In the genomic region with DNA sequence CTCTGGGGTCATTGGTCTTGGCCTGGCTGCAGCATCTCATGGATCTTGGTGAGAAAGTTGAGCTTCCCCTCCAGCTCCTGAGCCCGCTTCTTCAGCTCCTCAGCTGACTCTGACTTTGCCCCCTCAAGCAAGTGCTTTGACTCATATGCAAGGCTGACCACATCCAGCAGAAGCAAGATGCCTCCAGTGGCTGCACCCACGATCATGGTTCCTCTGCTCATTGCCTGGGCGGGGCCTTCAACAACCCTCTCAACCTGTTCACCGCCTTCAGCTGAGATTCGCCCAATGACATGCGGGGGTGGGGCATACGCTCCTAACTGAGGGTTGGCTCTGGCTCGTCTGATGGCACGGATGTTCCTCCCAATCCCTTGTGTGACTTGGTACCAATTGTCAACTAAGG, we compare ENCODE assay signal across 25 cellular contexts. TPM values are rescaled to one million over a fixed set of nuclear protein-coding genes. Genes with fewer than 3 reads are reported as not detected.
DNase-seq lines count a peak whose midpoint lies in the region; ATAC-seq, FAIRE-seq and TF ChIP-seq lines count a peak whose summit lies in the region.
"Had no signal": no experiment of that assay in that cellular context is flagged by ENCODE, and none has a peak within 500 bp of the region (broad histone marks: within the 10 kb centered on the region; RNA-seq: fewer than 3 reads in every experiment).

No MANE protein-coding gene starts in this region.

- H3K27ac ChIP-seq in K562 (ENCODE audit: extremely low read depth, low read depth, low read length), result no peak overlapping the region
- H3K27ac ChIP-seq: GM23248, SJSA1, thyroid gland had no signal

- DNase-seq in activated CD4-positive, alpha-beta T cell treated with anti-CD3 and anti-CD28 coated beads for 48 hours, result peak; percentile 31
- DNase-seq in activated CD4-positive, alpha-beta T cell treated with anti-CD3 and anti-CD28 coated beads for 1 hour, result no peak
- peak; percentile 50 for DNase-seq in NCI-H510A treated with DMSO at 0.1 percent for 48 hours (lab: John Stamatoyannopoulos, UW)
- DNase-seq in K562 (ENCODE audit: extremely low read depth in 1 of 4, low spot score in 3 of 4), result no peak
- no peak for DNase-seq in stimulated activated naive B cell treated with anti-CD40 and anti-IgM and Interleukin-4, amounts not matched to agents 10 μg/mL and 1 μg/mL and 100 μg/mL, for 72 hours
- DNase-seq: activated T-cell treated with anti-CD3 and anti-CD28 coated beads for 4 hours; AML-193; amniotic stem cell; CD4-positive, alpha-beta memory T cell; DMS 273 treated with DMSO at 0.1 percent for 48 hours; effector memory CD4-positive, alpha-beta T cell; foreskin fibroblast; GM23248; left colon; MM.1S; T-helper 1 cell; thyroid gland had no signal

- intact Hi-C loops in K562 (cut with micrococcal nuclease), result no loop called here

- no peaks in the 10 kb centered on the region for H3K9me3 Mint-ChIP-seq in stimulated activated naive B cell treated with anti-CD40 and anti-IgM and Interleukin-4, amounts not matched to agents 10 μg/mL and 1 μg/mL and 100 μg/mL, for 72 hours
- H3K9me3 Mint-ChIP-seq: CD4-positive, alpha-beta memory T cell; stimulated activated memory B cell treated with anti-CD40 and anti-IgM and Interleukin-4, amounts not matched to agents 10 μg/mL and 1 μg/mL and 100 μg/mL, for 72 hours had no signal

- peaks cover 18% of the 10 kb centered on the region; the same call in 1 of the 3 replicates for H3K36me3 ChIP-seq in K562 (ENCODE audit: control insufficient read depth, insufficient read depth, low read length)

- no peaks in the 10 kb centered on the region; a peak in 1 of 5 replicates for H3K4me1 ChIP-seq in K562 (replicated peaks in 1 of 2; ENCODE audit: control insufficient read depth in 2 of 2, insufficient read depth in 2 of 2, low read length in 2 of 2)
- H3K4me1 ChIP-seq: SJSA1, thyroid gland had no signal

- H3K27me3 ChIP-seq in K562 (ENCODE audit: control insufficient read depth in 2 of 2, insufficient read depth in 2 of 2, low read length in 2 of 2), result no peaks in the 10 kb centered on the region
- H3K27me3 ChIP-seq: SJSA1, thyroid gland had no signal

- no peaks in the 10 kb centered on the region for H3K9me1 ChIP-seq in K562 (ENCODE audit: control insufficient read depth, insufficient read depth, low read length)

- H3K36me3 Mint-ChIP-seq in stimulated activated naive B cell treated with anti-CD40 and anti-IgM and Interleukin-4, amounts not matched to agents 10 μg/mL and 1 μg/mL and 100 μg/mL, for 72 hours, result peaks cover 47 to 61% of the 10 kb centered on the region in 2 donors

- no peaks in the 10 kb centered on the region for H3K27me3 Mint-ChIP-seq in stimulated activated naive B cell treated with anti-CD40 and anti-IgM and Interleukin-4, amounts not matched to agents 10 μg/mL and 1 μg/mL and 100 μg/mL, for 72 hours
- H3K27me3 Mint-ChIP-seq: CD4-positive, alpha-beta memory T cell; stimulated activated memory B cell treated with anti-CD40 and anti-IgM and Interleukin-4, amounts not matched to agents 10 μg/mL and 1 μg/mL and 100 μg/mL, for 72 hours had no signal

- H3K4me1 Mint-ChIP-seq in stimulated activated naive B cell treated with anti-CD40 and anti-IgM and Interleukin-4, amounts not matched to agents 10 μg/mL and 1 μg/mL and 100 μg/mL, for 72 hours, result peaks cover 4 to 5% of the 10 kb centered on the region in 2 donors

- H3K9me3 ChIP-seq in K562 (replicated peaks; ENCODE audit: control insufficient read depth, insufficient read depth, low read depth, low read length), result no peaks in the 10 kb centered on the region
- H3K9me3 ChIP-seq: SJSA1, thyroid gland had no signal

- H3K4me2 ChIP-seq in K562 (ENCODE audit: insufficient read depth, low read length), result no peak overlapping the region

- no peak for TF ChIP-seq POLR2A in K562 (conservative IDR thresholded peaks at IDR 0.05)
- no peak for TF ChIP-seq POLR2A in GM18505 (IDR thresholded peaks at IDR 0.05; ENCODE audit: borderline replicate concordance, extremely low read depth, insufficient read depth, insufficient read length)

- H3K27ac Mint-ChIP-seq in stimulated activated naive B cell treated with anti-CD40 and anti-IgM and Interleukin-4, amounts not matched to agents 10 μg/mL and 1 μg/mL and 100 μg/mL, for 72 hours, result peak overlapping the region; percentile 47
- H3K27ac Mint-ChIP-seq: stimulated activated memory B cell treated with anti-CD40 and anti-IgM and Interleukin-4, amounts not matched to agents 10 μg/mL and 1 μg/mL and 100 μg/mL, for 72 hours had no signal

- H4K20me1 ChIP-seq in K562 (replicated peaks; ENCODE audit: control insufficient read depth, insufficient read depth, low read length), result no peaks in the 10 kb centered on the region

- no peak for FAIRE-seq in K562 (lab: Jason Lieb, UNC)
- FAIRE-seq: A204.1, colon had no signal

- H3K9ac ChIP-seq in K562 (ENCODE audit: insufficient read depth in 1 of 2, low read depth in 2 of 2, low read length in 2 of 2), result no peak overlapping the region
- H3K9ac ChIP-seq: GM23248 had no signal

- BruUV-seq in K562 (replicated peaks; lab: Mats Ljungman, UMichigan), result TSS peak; percentile 62

- TF ChIP-seq CTCF in K562 (IDR thresholded peaks at IDR 0.05 in 2 of 3, conservative IDR thresholded peaks at IDR 0.05 in 1 of 3; ENCODE audit: insufficient read depth in 2 of 3, low read depth in 1 of 3, low read length in 3 of 3), result no peak

- no peak for ATAC-seq in K562
- ATAC-seq in stimulated activated naive B cell treated with anti-CD40 and anti-IgM and Interleukin-4, amounts not matched to agents 10 μg/mL and 1 μg/mL and 100 μg/mL, for 72 hours (replicated peaks), result no peak
- no peak for ATAC-seq in GM18873 (IDR thresholded peaks at IDR 0.05; ENCODE audit: low FRiP score, unreplicated experiment)
- no peak for ATAC-seq in GM18505 (IDR thresholded peaks at IDR 0.05; ENCODE audit: unreplicated experiment)
- no peak for ATAC-seq in GM21390 (IDR thresholded peaks at IDR 0.05; ENCODE audit: unreplicated experiment)
- ATAC-seq: left colon; stimulated activated memory B cell treated with anti-CD40 and anti-IgM and Interleukin-4, amounts not matched to agents 10 μg/mL and 1 μg/mL and 100 μg/mL, for 72 hours had no signal

- POLR2A ChIA-PET in K562 (lab: Yijun Ruan, JAX), result interaction anchor here (0.6 to 1.8 kb wide), 3 partner anchors 11 to 826 kb away, joined by 3 to 8 read pairs (median 3); a partner anchor contains a TSS

- 81% methylated on average over 8 of the region's 9 CpGs for WGBS in K562 (ENCODE audit: insufficient coverage, low coverage, missing lambda C conversion rate)

- H3K4me3 Mint-ChIP-seq in stimulated activated naive B cell treated with anti-CD40 and anti-IgM and Interleukin-4, amounts not matched to agents 10 μg/mL and 1 μg/mL and 100 μg/mL, for 72 hours, result no peak overlapping the region
- H3K4me3 Mint-ChIP-seq: CD4-positive, alpha-beta memory T cell; stimulated activated memory B cell treated with anti-CD40 and anti-IgM and Interleukin-4, amounts not matched to agents 10 μg/mL and 1 μg/mL and 100 μg/mL, for 72 hours had no signal

- H3K79me2 ChIP-seq in K562 (ENCODE audit: control insufficient read depth, insufficient read depth, low read length), result no peaks in the 10 kb centered on the region

- in situ Hi-C loops in K562 (cut with MboI), result no loop called here

- CTCF ChIA-PET in K562 (lab: Yijun Ruan, JAX; ENCODE audit: low intra/inter-chr PET ratio), result no interaction called here

- no peak overlapping the region for H3K4me3 ChIP-seq in K562
- H3K4me3 ChIP-seq: GM23248, SJSA1, thyroid gland had no signal

- no peak overlapping the region for H2AFZ ChIP-seq in K562 (ENCODE audit: low read depth, low read length)
- H2AFZ ChIP-seq: GM23248 had no signal

- TF ChIP-seq RAD21 in K562 (CRISPR knock-in tag; conservative IDR thresholded peaks at IDR 0.05 in 1 of 2, IDR thresholded peaks at IDR 0.05 in 1 of 2), result no peak

- no peak for TF ChIP-seq EP300 in K562 (IDR thresholded peaks at IDR 0.05; ENCODE audit: low read length)

RNA-seq across cellular contexts. Expression of a gene that starts 11.9 kb away (rescaled TPM):
- total RNA-seq in K562 (2011; cell fraction: chromatin; rRNA removed; ENCODE audit: low replicate concordance), result 7.9 and 14.5 TPM in 2 replicates
- 9.6 and 11.0 TPM in 2 replicates for total RNA-seq in K562 (2011; cell fraction: nucleolus; rRNA removed)
- 11.5 and 15.8 TPM in 2 replicates for total RNA-seq in K562 (2011; cell fraction: nucleoplasm; rRNA removed)
- total RNA-seq in K562 (2014; rRNA removed) (8.9 and 9.7 TPM in 2 replicates), K562 (2014; rRNA removed; fragmentation: Illumina TruSeq; extraction: Trizol) (9.3 and 10.6 TPM in 2 replicates), K562 (2015; rRNA removed; fragmentation: Illumina TruSeq; extraction: Trizol) (9.6 and 10.6 TPM in 2 replicates), K562 (2021) (9.7 and 10.6 TPM in 2 replicates)
- polyA plus RNA-seq in K562 (2011; rRNA removed) (5.4 and 7.7 TPM in 2 replicates), K562 (2014; fragmentation: Illumina TruSeq; extraction: Trizol) (8.9 and 9.4 TPM in 2 replicates), K562 (2014; fragmentation: Nextera tagmentation; extraction: Ambion mirVana) (1 to 10 TPM; 2.7 to 6.8 TPM), K562 (2014; rRNA removed) (6.6 and 6.9 TPM in 2 replicates)
- polyA plus RNA-seq in K562 (2011; cell fraction: cytosol; rRNA removed), result 5.7 and 7.9 TPM in 2 replicates
- polyA plus RNA-seq in K562 (2011; cell fraction: nucleus; rRNA removed), result 7.8 and 12.8 TPM in 2 replicates
- polyA plus RNA-seq in K562 (2012), result 12.3 and 12.8 TPM in 2 replicates
- polyA minus RNA-seq in K562 (2011; rRNA and poly(A)+ RNA removed), result 7.8 and 13.2 TPM in 2 replicates
- polyA minus RNA-seq in K562 (2011; cell fraction: cytosol; rRNA and poly(A)+ RNA removed), result 3.5 and 6.3 TPM in 2 replicates
- polyA minus RNA-seq in K562 (2011; cell fraction: nucleus; rRNA and poly(A)+ RNA removed), result 2.4 and 3.6 TPM in 2 replicates

RNA-seq across cellular contexts. Expression of a gene that starts 25.5 kb away (rescaled TPM):
- 16.6 and 19.1 TPM in 2 replicates for total RNA-seq in K562 (2011; cell fraction: chromatin; rRNA removed; ENCODE audit: low replicate concordance)
- 16.3 and 21.5 TPM in 2 replicates for total RNA-seq in K562 (2011; cell fraction: nucleolus; rRNA removed)
- 19.4 and 21.1 TPM in 2 replicates for total RNA-seq in K562 (2011; cell fraction: nucleoplasm; rRNA removed)
- total RNA-seq in K562 (2014; rRNA removed), result 5.8 TPM in 2 replicates
- 3.5 and 4.1 TPM in 2 replicates for total RNA-seq in K562 (2014; rRNA removed; fragmentation: Illumina TruSeq; extraction: Trizol)
- total RNA-seq in K562 (2015; rRNA removed; fragmentation: Illumina TruSeq; extraction: Trizol), result 7.0 and 7.3 TPM in 2 replicates
- 8.1 and 9.0 TPM in 2 replicates for total RNA-seq in K562 (2021)
- 4.7 and 5.6 TPM in 2 replicates for polyA plus RNA-seq in K562 (2011; rRNA removed)
- 2.8 and 4.2 TPM in 2 replicates for polyA plus RNA-seq in K562 (2011; cell fraction: cytosol; rRNA removed)
- polyA plus RNA-seq in K562 (2011; cell fraction: nucleus; rRNA removed), result 7.4 and 14.5 TPM in 2 replicates
- 21.2 and 33.8 TPM in 2 replicates for polyA plus RNA-seq in K562 (2012)
- polyA plus RNA-seq in K562 (2014; fragmentation: Illumina TruSeq; extraction: Trizol), result 9.5 and 9.7 TPM in 2 replicates
- polyA plus RNA-seq in K562 (2014; fragmentation: Nextera tagmentation; extraction: Ambion mirVana), result 1 to 10 TPM; 2.5 to 4.2 TPM
- polyA plus RNA-seq in K562 (2014; rRNA removed), result 5.3 and 6.9 TPM in 2 replicates
- polyA minus RNA-seq in K562 (2011; rRNA and poly(A)+ RNA removed), result 4.9 and 5.3 TPM in 2 replicates
- 1.2 and 5.9 TPM in 2 replicates for polyA minus RNA-seq in K562 (2011; cell fraction: cytosol; rRNA and poly(A)+ RNA removed)
- polyA minus RNA-seq in K562 (2011; cell fraction: nucleus; rRNA and poly(A)+ RNA removed), result 2.6 and 3.2 TPM in 2 replicates

RNA-seq across cellular contexts. Expression of a gene that starts 25.8 kb away (rescaled TPM):
- total RNA-seq in K562 (2011; cell fraction: chromatin; rRNA removed; ENCODE audit: low replicate concordance), result 11.5 and 14.1 TPM in 2 replicates
- 8.7 and 14.0 TPM in 2 replicates for total RNA-seq in K562 (2011; cell fraction: nucleolus; rRNA removed)
- 14.4 and 15.3 TPM in 2 replicates for total RNA-seq in K562 (2011; cell fraction: nucleoplasm; rRNA removed)
- total RNA-seq in K562 (2014; rRNA removed), result 6.6 and 9.4 TPM in 2 replicates
- 7.6 and 9.3 TPM in 2 replicates for total RNA-seq in K562 (2014; rRNA removed; fragmentation: Illumina TruSeq; extraction: Trizol)
- total RNA-seq in K562 (2015; rRNA removed; fragmentation: Illumina TruSeq; extraction: Trizol), result 11.0 and 11.9 TPM in 2 replicates
- 8.9 and 9.8 TPM in 2 replicates for total RNA-seq in K562 (2021)
- 14.3 and 14.5 TPM in 2 replicates for polyA plus RNA-seq in K562 (2011; rRNA removed)
- polyA plus RNA-seq in K562 (2011; cell fraction: cytosol; rRNA removed), result 14.6 and 18.4 TPM in 2 replicates
- 8.5 and 10.5 TPM in 2 replicates for polyA plus RNA-seq in K562 (2011; cell fraction: nucleus; rRNA removed)
- 16.0 and 18.4 TPM in 2 replicates for polyA plus RNA-seq in K562 (2012)
- 8.1 and 10.2 TPM in 2 replicates for polyA plus RNA-seq in K562 (2014; fragmentation: Illumina TruSeq; extraction: Trizol)
- 10 to 100 TPM in 1 of 2 experiments, 1 to 10 TPM in 1; 8.9 to 15.0 TPM for polyA plus RNA-seq in K562 (2014; fragmentation: Nextera tagmentation; extraction: Ambion mirVana)
- polyA plus RNA-seq in K562 (2014; rRNA removed), result 6.5 and 7.2 TPM in 2 replicates
- polyA minus RNA-seq in K562 (2011; rRNA and poly(A)+ RNA removed), result 32.8 and 36.6 TPM in 2 replicates
- polyA minus RNA-seq in K562 (2011; cell fraction: cytosol; rRNA and poly(A)+ RNA removed), result 9.2 and 12.4 TPM in 2 replicates
- 6.5 and 15.6 TPM in 2 replicates for polyA minus RNA-seq in K562 (2011; cell fraction: nucleus; rRNA and poly(A)+ RNA removed)
- total RNA-seq: CD4-positive, alpha-beta memory T cell; GM23248; NCI-H460 had no signal
- polyA plus RNA-seq: CD4-positive, alpha-beta memory T cell; GM23248 had no signal

Comparison
In these comparisons a context has a peak if more than half of its experiments do, and no peak if none do; other contexts are left out.
1. DNase-seq: peak in activated CD4-positive, alpha-beta T cell treated with anti-CD3 and anti-CD28 coated beads for 48 hours (single experiment) and NCI-H510A treated with DMSO at 0.1 percent for 48 hours (single experiment); none in activated CD4-positive, alpha-beta T cell treated with anti-CD3 and anti-CD28 coated beads for 1 hour (single experiment), K562 (0 of 4) and stimulated activated naive B cell treated with anti-CD40 and anti-IgM and Interleukin-4, amounts not matched to agents 10 μg/mL and 1 μg/mL and 100 μg/mL, for 72 hours (single experiment).